ENCODE assay signal across 11 cellular contexts in genomic region chr4:83618431-83618830, GRCh38.
DNase-seq lines count a peak whose midpoint lies in the region; ATAC-seq, FAIRE-seq and TF ChIP-seq lines count a peak whose summit lies in the region.
"Had no signal": no experiment of that assay in that cellular context is flagged by ENCODE, and none has a peak within 500 bp of the region (broad histone marks: within the 10 kb centered on the region; RNA-seq: fewer than 3 reads in every experiment).

No MANE protein-coding gene starts in this region.

- H3K4me2 ChIP-seq in K562 (ENCODE audit: insufficient read depth, low read length): no peak overlapping the region
- H3K4me2 ChIP-seq in hepatocyte: peak overlapping the region; percentile 4

- H3K9me3 ChIP-seq in K562 (replicated peaks; ENCODE audit: control insufficient read depth, insufficient read depth, low read depth, low read length) (peaks cover 22% of the 10 kb centered on the region), hepatocyte (ENCODE audit: low read depth) (no peaks in the 10 kb centered on the region), small intestine (ENCODE audit: control insufficient read depth, low read depth) (no peaks in the 10 kb centered on the region)

- in situ Hi-C loops in K562 (cut with MboI): no loop called here

- CTCF ChIA-PET in K562 (lab: Yijun Ruan, JAX; ENCODE audit: low intra/inter-chr PET ratio): no interaction called here

- H3K9ac ChIP-seq in K562 (ENCODE audit: insufficient read depth in 1 of 2, low read depth in 2 of 2, low read length in 2 of 2): no peak overlapping the region

- H3K4me1 ChIP-seq in K562 (replicated peaks in 1 of 2; ENCODE audit: control insufficient read depth in 2 of 2, insufficient read depth in 2 of 2, low read length in 2 of 2) (peaks cover 0 to 20% of the 10 kb centered on the region in 2 experiments; a peak in 3 of 5 replicates), hepatocyte (ENCODE audit: insufficient read depth) (peaks cover 8% of the 10 kb centered on the region), small intestine (ENCODE audit: control insufficient read depth in 2 of 2, insufficient read depth in 1 of 2, low read depth in 1 of 2, low read length in 1 of 2) (peaks cover 1 to 3% of the 10 kb centered on the region in 2 donors)

- POLR2A ChIA-PET in K562 (lab: Yijun Ruan, JAX): no interaction called here

- no peak for TF ChIP-seq CTCF in K562 (IDR thresholded peaks at IDR 0.05 in 2 of 3, conservative IDR thresholded peaks at IDR 0.05 in 1 of 3; ENCODE audit: insufficient read depth in 2 of 3, low read depth in 1 of 3, low read length in 3 of 3)
- no peak for TF ChIP-seq CTCF in hepatocyte (IDR thresholded peaks at IDR 0.05; ENCODE audit: poor library complexity)

- peak; percentile 58 for DNase-seq in HK-2 (ENCODE audit: unreplicated experiment)
- DNase-seq in K562 (ENCODE audit: extremely low read depth in 1 of 4, low spot score in 3 of 4): peak in 3 of 4 experiments; percentile 19 to 47 (median 23)
- peak; percentile 81 for DNase-seq in hepatocyte (ENCODE audit: low spot score)
- peak; percentile 92 for DNase-seq in small intestine
- DNase-seq in NCI-H1417 treated with DMSO at 0.1 percent for 48 hours (lab: John Stamatoyannopoulos, UW): no peak
- DNase-seq in OCI-M1 (lab: John Stamatoyannopoulos, UW): no peak
- no peak for DNase-seq in hypothalamus (lab: John Stamatoyannopoulos, UW)
- DNase-seq in NCI-H1105 (lab: John Stamatoyannopoulos, UW): no peak
- DNase-seq: naive thymus-derived CD4-positive, alpha-beta T cell; NCI-H1436 treated with DMSO at 0.1 percent for 48 hours had no signal

- no peaks in the 10 kb centered on the region for H3K9me2 ChIP-seq in hepatocyte (replicated peaks; ENCODE audit: insufficient read depth)

- no peak overlapping the region for H3K4me3 ChIP-seq in K562
- H3K4me3 ChIP-seq in hepatocyte: no peak overlapping the region
- H3K4me3 ChIP-seq in small intestine (ENCODE audit: low read depth in 1 of 2, low read length in 2 of 2): no peak overlapping the region

- H2AFZ ChIP-seq in K562 (ENCODE audit: low read depth, low read length): peak overlapping the region; percentile 72
- H2AFZ ChIP-seq in hepatocyte: no peak overlapping the region

- ATAC-seq in K562: peak; percentile 76

- H4K20me1 ChIP-seq in K562 (replicated peaks; ENCODE audit: control insufficient read depth, insufficient read depth, low read length): no peaks in the 10 kb centered on the region
- H4K20me1 ChIP-seq in hepatocyte (ENCODE audit: insufficient read depth, poor library complexity, severe bottlenecking): no peaks in the 10 kb centered on the region

- H3K79me2 ChIP-seq in K562 (ENCODE audit: control insufficient read depth, insufficient read depth, low read length): no peaks in the 10 kb centered on the region
- H3K79me2 ChIP-seq in hepatocyte: no peaks in the 10 kb centered on the region

- no peak for TF ChIP-seq RAD21 in K562 (CRISPR knock-in tag; conservative IDR thresholded peaks at IDR 0.05 in 1 of 2, IDR thresholded peaks at IDR 0.05 in 1 of 2)

- intact Hi-C loops in K562 (cut with micrococcal nuclease): no loop called here

- FAIRE-seq in K562 (lab: Jason Lieb, UNC) (no peak), small intestine (lab: Jason Lieb, UNC) (no peak)
- FAIRE-seq: GM12892 had no signal

- no TSS peak for BruUV-seq in K562 (replicated peaks; lab: Mats Ljungman, UMichigan)

- WGBS in K562 (ENCODE audit: insufficient coverage, low coverage, missing lambda C conversion rate): 17% methylated on average over 4 of the region's 4 CpGs
- 24% methylated on average over 4 of the region's 4 CpGs for WGBS in hepatocyte (ENCODE audit: low lambda C conversion rate, missing lambda C conversion rate)
- 7 to 26% (median 10%) methylated on average over 4 of the region's 4 CpGs for WGBS in small intestine, 3 donors

- no peak for TF ChIP-seq EP300 in K562 (IDR thresholded peaks at IDR 0.05; ENCODE audit: low read length)

- H3K27ac ChIP-seq in K562 (ENCODE audit: extremely low read depth, low read depth, low read length): peak overlapping the region; percentile 45; the same call in 1 of the 3 replicates
- H3K27ac ChIP-seq in hepatocyte: peak overlapping the region; percentile 75
- peak overlapping the region in 1 of 2 donors; percentile 56 for H3K27ac ChIP-seq in small intestine (ENCODE audit: low read depth in 1 of 2, low read length in 1 of 2)

- H3K27me3 ChIP-seq in K562 (ENCODE audit: control insufficient read depth in 2 of 2, insufficient read depth in 2 of 2, low read length in 2 of 2): no peaks in the 10 kb centered on the region
- H3K27me3 ChIP-seq in hepatocyte: no peaks in the 10 kb centered on the region
- H3K27me3 ChIP-seq in small intestine (ENCODE audit: control insufficient read depth in 2 of 2, insufficient read depth in 2 of 2, low read length in 2 of 2): peaks cover 0 to 7% of the 10 kb centered on the region in 2 donors

- H3K36me3 ChIP-seq in K562 (ENCODE audit: control insufficient read depth, insufficient read depth, low read length): no peaks in the 10 kb centered on the region; the same call in 2 of the 3 replicates
- H3K36me3 ChIP-seq in hepatocyte (replicated peaks; ENCODE audit: insufficient read depth, low read depth): no peaks in the 10 kb centered on the region
- H3K36me3 ChIP-seq in small intestine (ENCODE audit: control insufficient read depth in 2 of 2, insufficient read depth in 2 of 2, low read length in 2 of 2): no peaks in the 10 kb centered on the region

- no peak for TF ChIP-seq POLR2A in K562 (conservative IDR thresholded peaks at IDR 0.05)

- no peaks in the 10 kb centered on the region for H3K9me1 ChIP-seq in K562 (ENCODE audit: control insufficient read depth, insufficient read depth, low read length)

TF ChIP-seq in K562, 482 proteins besides CTCF, POLR2A, EP300 and RAD21 (continues in another document):
- TF ChIP-seq SMARCB1 (IDR thresholded peaks at IDR 0.05; ENCODE audit: insufficient read length, low read depth) (no peak), THRB (CRISPR knock-in tag; conservative IDR thresholded peaks at IDR 0.05) (no peak), ZNF445 (CRISPR knock-in tag; IDR thresholded peaks at IDR 0.05; ENCODE audit: low read depth) (no peak), HCFC1 (IDR thresholded peaks at IDR 0.05; ENCODE audit: low read depth, low read length) (no peak), ZNF507 (tag; conservative IDR thresholded peaks at IDR 0.05) (no peak), ZNF584 (CRISPR knock-in tag; IDR thresholded peaks at IDR 0.05; ENCODE audit: low read depth) (no peak), ZNF184 (CRISPR knock-in tag; IDR thresholded peaks at IDR 0.05) (no peak), NBN (IDR thresholded peaks at IDR 0.05; ENCODE audit: low read depth) (no peak), BHLHE40 (IDR thresholded peaks at IDR 0.05; ENCODE audit: low read length) (peak; percentile 44; the same call in 1 of the 2 replicates), MTA2 (IDR thresholded peaks at IDR 0.05; ENCODE audit: low read depth) (no peak), HNRNPH1 (optimal IDR thresholded peaks at IDR 0.05; ENCODE audit: low read depth, low read length) (no peak), ZNF717 (CRISPR knock-in tag; IDR thresholded peaks at IDR 0.05) (no peak), CHD4 (IDR thresholded peaks at IDR 0.05; ENCODE audit: insufficient read depth, insufficient replicate concordance, low read depth, low read length, poor library complexity, severe bottlenecking) (no peak), ATF1 (CRISPR knock-in tag; IDR thresholded peaks at IDR 0.05) (no peak), ATF1 (tag; IDR thresholded peaks at IDR 0.05) (no peak), ZNF232 (CRISPR knock-in tag; IDR thresholded peaks at IDR 0.05) (no peak), USF1 (CRISPR knock-in tag; IDR thresholded peaks at IDR 0.05) (peak; percentile 62), ARHGAP35 (IDR thresholded peaks at IDR 0.05; ENCODE audit: partially characterized antibody) (no peak), SRF (CRISPR knock-in tag; IDR thresholded peaks at IDR 0.05) (no peak)
- TF ChIP-seq, protein P1, sequence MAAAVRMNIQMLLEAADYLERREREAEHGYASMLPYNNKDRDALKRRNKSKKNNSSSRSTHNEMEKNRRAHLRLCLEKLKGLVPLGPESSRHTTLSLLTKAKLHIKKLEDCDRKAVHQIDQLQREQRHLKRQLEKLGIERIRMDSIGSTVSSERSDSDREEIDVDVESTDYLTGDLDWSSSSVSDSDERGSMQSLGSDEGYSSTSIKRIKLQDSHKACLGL (CRISPR knock-in tag; IDR thresholded peaks at IDR 0.05; ENCODE audit: borderline replicate concordance, poor library complexity, severe bottlenecking): no peak
- TF ChIP-seq, protein P2, sequence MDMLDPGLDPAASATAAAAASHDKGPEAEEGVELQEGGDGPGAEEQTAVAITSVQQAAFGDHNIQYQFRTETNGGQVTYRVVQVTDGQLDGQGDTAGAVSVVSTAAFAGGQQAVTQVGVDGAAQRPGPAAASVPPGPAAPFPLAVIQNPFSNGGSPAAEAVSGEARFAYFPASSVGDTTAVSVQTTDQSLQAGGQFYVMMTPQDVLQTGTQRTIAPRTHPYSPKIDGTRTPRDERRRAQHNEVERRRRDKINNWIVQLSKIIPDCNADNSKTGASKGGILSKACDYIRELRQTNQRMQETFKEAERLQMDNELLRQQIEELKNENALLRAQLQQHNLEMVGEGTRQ (CRISPR knock-in tag; IDR thresholded peaks at IDR 0.05): peak; percentile 75

Comparison
In these comparisons a context has a peak if more than half of its experiments do, and no peak if none do; other contexts are left out.
1. DNase-seq: peak in HK-2 (single experiment), K562 (3 of 4), hepatocyte (single experiment) and small intestine (single experiment); none in NCI-H1417 treated with DMSO at 0.1 percent for 48 hours (single experiment), OCI-M1 (single experiment), hypothalamus (0 of 51) and NCI-H1105 (single experiment).